ENCODE assay signal across 9 cellular contexts in the genomic region with DNA sequence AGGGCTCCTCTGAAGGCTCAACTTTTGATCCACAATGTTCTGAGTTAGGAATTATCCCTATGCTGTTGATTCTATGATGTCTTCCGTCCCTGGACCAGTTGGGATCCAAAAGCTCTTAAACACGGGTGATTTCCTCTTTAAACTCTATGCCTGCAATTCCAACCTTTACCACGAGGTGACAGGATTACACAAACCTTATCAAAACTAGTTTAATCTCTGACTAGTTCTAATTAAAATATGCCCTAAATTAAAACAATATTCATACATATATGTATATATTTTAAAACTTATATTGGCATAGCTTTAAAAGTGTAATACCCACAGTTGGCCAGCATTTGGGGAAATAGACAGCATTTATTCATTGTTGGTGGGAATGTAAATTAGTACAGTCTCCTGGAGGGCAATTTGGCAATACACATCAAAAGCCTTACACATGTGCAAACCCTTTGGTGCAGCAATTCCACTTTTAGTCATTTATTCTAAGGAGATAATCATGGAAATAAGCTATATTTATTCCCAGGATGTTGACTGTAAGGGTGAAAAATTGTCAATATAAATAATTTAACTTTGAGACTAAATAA. TPM values are rescaled to one million over a fixed set of nuclear protein-coding genes. Genes with fewer than 3 reads are reported as not detected.
DNase-seq lines count a peak whose midpoint lies in the region; ATAC-seq and TF ChIP-seq lines count a peak whose summit lies in the region.
"Had no signal": no experiment of that assay in that cellular context is flagged by ENCODE, and none has a peak within 500 bp of the region (broad histone marks: within the 10 kb centered on the region; RNA-seq: fewer than 3 reads in every experiment).

No MANE protein-coding gene starts in this region.

- no peak overlapping the region for H3K27ac ChIP-seq in thoracic aorta

- peak; percentile 61 for TF ChIP-seq CTCF in fibroblast of pulmonary artery (IDR thresholded peaks at IDR 0.05; ENCODE audit: low read length, missing control alignments)
- TF ChIP-seq CTCF in thoracic aorta (IDR thresholded peaks at IDR 0.05), result peak; percentile 54

- intact Hi-C loops in activated CD4-positive, alpha-beta T cell treated with anti-CD3 and anti-CD28 coated beads, Interleukin-2, amount 10 ng/mL, durations not matched to agents 24 days and 14 days (cut with micrococcal nuclease), result loop anchor here (10.0 kb wide), 1 partner anchor 1211 kb away; no protein-coding TSS in a partner anchor

- H3K27ac Mint-ChIP-seq in activated CD4-positive, alpha-beta T cell treated with anti-CD3 and anti-CD28 coated beads, Interleukin-2, amount 10 ng/mL, durations not matched to agents 7 days and 5 days, result no peak overlapping the region
- no peak overlapping the region for H3K27ac Mint-ChIP-seq in activated CD4-positive, alpha-beta T cell treated with anti-CD3 and anti-CD28 coated beads, Interleukin-2, amount 10 ng/mL, durations not matched to agents 24 days and 14 days
- H3K27ac Mint-ChIP-seq in activated naive CD4-positive, alpha-beta T cell treated with anti-CD3 and anti-CD28 coated beads, Interleukin-2, amount 10 ng/mL, durations not matched to agents 7 days and 5 days, result no peak overlapping the region
- H3K27ac Mint-ChIP-seq: effector memory CD8-positive, alpha-beta T cell had no signal

- H3K4me1 Mint-ChIP-seq in activated CD4-positive, alpha-beta T cell treated with anti-CD3 and anti-CD28 coated beads, Interleukin-2, amount 10 ng/mL, durations not matched to agents 7 days and 5 days, result peaks cover 4% of the 10 kb centered on the region
- H3K4me1 Mint-ChIP-seq in activated CD4-positive, alpha-beta T cell treated with anti-CD3 and anti-CD28 coated beads, Interleukin-2, amount 10 ng/mL, durations not matched to agents 24 days and 14 days, result peaks cover 4% of the 10 kb centered on the region
- peaks cover 7% of the 10 kb centered on the region for H3K4me1 Mint-ChIP-seq in activated naive CD4-positive, alpha-beta T cell treated with anti-CD3 and anti-CD28 coated beads, Interleukin-2, amount 10 ng/mL, durations not matched to agents 7 days and 5 days

- H3K9me3 ChIP-seq in thoracic aorta, result peaks cover 4% of the 10 kb centered on the region

- H3K9me3 Mint-ChIP-seq in activated CD4-positive, alpha-beta T cell treated with anti-CD3 and anti-CD28 coated beads, Interleukin-2, amount 10 ng/mL, durations not matched to agents 7 days and 5 days, result peaks cover 11% of the 10 kb centered on the region
- H3K9me3 Mint-ChIP-seq in activated CD4-positive, alpha-beta T cell treated with anti-CD3 and anti-CD28 coated beads, Interleukin-2, amount 10 ng/mL, durations not matched to agents 24 days and 14 days, result peaks cover 10% of the 10 kb centered on the region
- peaks cover 10% of the 10 kb centered on the region for H3K9me3 Mint-ChIP-seq in activated naive CD4-positive, alpha-beta T cell treated with anti-CD3 and anti-CD28 coated beads, Interleukin-2, amount 10 ng/mL, durations not matched to agents 7 days and 5 days

- no peaks in the 10 kb centered on the region for H3K36me3 Mint-ChIP-seq in activated CD4-positive, alpha-beta T cell treated with anti-CD3 and anti-CD28 coated beads, Interleukin-2, amount 10 ng/mL, durations not matched to agents 7 days and 5 days (ENCODE audit: low read depth)
- H3K36me3 Mint-ChIP-seq in activated CD4-positive, alpha-beta T cell treated with anti-CD3 and anti-CD28 coated beads, Interleukin-2, amount 10 ng/mL, durations not matched to agents 24 days and 14 days (ENCODE audit: low read depth), result no peaks in the 10 kb centered on the region
- H3K36me3 Mint-ChIP-seq in activated naive CD4-positive, alpha-beta T cell treated with anti-CD3 and anti-CD28 coated beads, Interleukin-2, amount 10 ng/mL, durations not matched to agents 7 days and 5 days, result no peaks in the 10 kb centered on the region

- DNase-seq in activated CD4-positive, alpha-beta T cell treated with anti-CD3 and anti-CD28 coated beads, Interleukin-2, amount 10 ng/mL, durations not matched to agents 7 days and 5 days, result peak; percentile 22
- no peak for DNase-seq in activated CD4-positive, alpha-beta T cell treated with anti-CD3 and anti-CD28 coated beads, Interleukin-2, amount 10 ng/mL, durations not matched to agents 24 days and 14 days
- DNase-seq in RKO (ENCODE audit: low spot score) (peak; percentile 12), fibroblast of pulmonary artery (ENCODE audit: low read depth) (peak; percentile 12), thoracic aorta (ENCODE audit: low spot score) (no peak), NK-92 (lab: John Stamatoyannopoulos, UW; ENCODE audit: unreplicated experiment) (no peak), T-helper 1 cell (no peak)
- DNase-seq in activated naive CD4-positive, alpha-beta T cell treated with anti-CD3 and anti-CD28 coated beads, Interleukin-2, amount 10 ng/mL, durations not matched to agents 7 days and 5 days, result no peak
- DNase-seq: effector memory CD8-positive, alpha-beta T cell had no signal

- H3K27me3 ChIP-seq in thoracic aorta (replicated peaks; ENCODE audit: insufficient read depth), result no peaks in the 10 kb centered on the region

- peaks cover 0 to 11% of the 10 kb centered on the region in 2 donors for H3K4me1 ChIP-seq in thoracic aorta (ENCODE audit: control insufficient read depth in 1 of 2, low read depth in 2 of 2)

- no peak overlapping the region for H3K4me3 ChIP-seq in fibroblast of pulmonary artery (replicated peaks; ENCODE audit: low read depth, low read length)
- no peak overlapping the region for H3K4me3 ChIP-seq in thoracic aorta

- POLR2A ChIA-PET in activated CD4-positive, alpha-beta T cell treated with anti-CD3 and anti-CD28 coated beads, Interleukin-2, amount 10 ng/mL, durations not matched to agents 7 days and 5 days (lab: Charles Lee), result no interaction called here

- H3K36me3 ChIP-seq in thoracic aorta, result no peaks in the 10 kb centered on the region

- peaks cover 9% of the 10 kb centered on the region for H3K27me3 Mint-ChIP-seq in activated CD4-positive, alpha-beta T cell treated with anti-CD3 and anti-CD28 coated beads, Interleukin-2, amount 10 ng/mL, durations not matched to agents 7 days and 5 days
- no peaks in the 10 kb centered on the region for H3K27me3 Mint-ChIP-seq in activated CD4-positive, alpha-beta T cell treated with anti-CD3 and anti-CD28 coated beads, Interleukin-2, amount 10 ng/mL, durations not matched to agents 24 days and 14 days
- peaks cover 39% of the 10 kb centered on the region for H3K27me3 Mint-ChIP-seq in activated naive CD4-positive, alpha-beta T cell treated with anti-CD3 and anti-CD28 coated beads, Interleukin-2, amount 10 ng/mL, durations not matched to agents 7 days and 5 days

- ATAC-seq in thoracic aorta (ENCODE audit: insufficient number of reproducible peaks, low FRiP score, low read depth), result no peak
- ATAC-seq: effector memory CD8-positive, alpha-beta T cell had no signal

- CTCF ChIA-PET in activated CD4-positive, alpha-beta T cell treated with anti-CD3 and anti-CD28 coated beads, Interleukin-2, amount 10 ng/mL, durations not matched to agents 7 days and 5 days (lab: Charles Lee), result interaction anchor here (1.5 kb wide), 1 partner anchor 12 kb away, joined by 4 read pairs; no protein-coding TSS in a partner anchor
- CTCF ChIA-PET in activated naive CD4-positive, alpha-beta T cell treated with anti-CD3 and anti-CD28 coated beads, Interleukin-2, amount 10 ng/mL, durations not matched to agents 7 days and 5 days (lab: Charles Lee), result interaction anchor here (0.9 to 1.5 kb wide), 4 partner anchors 18 to 268 kb away, joined by 3 to 5 read pairs (median 3); no protein-coding TSS in a partner anchor

- H3K4me3 Mint-ChIP-seq in activated CD4-positive, alpha-beta T cell treated with anti-CD3 and anti-CD28 coated beads, Interleukin-2, amount 10 ng/mL, durations not matched to agents 7 days and 5 days, result no peak overlapping the region
- no peak overlapping the region for H3K4me3 Mint-ChIP-seq in activated CD4-positive, alpha-beta T cell treated with anti-CD3 and anti-CD28 coated beads, Interleukin-2, amount 10 ng/mL, durations not matched to agents 24 days and 14 days
- no peak overlapping the region for H3K4me3 Mint-ChIP-seq in activated naive CD4-positive, alpha-beta T cell treated with anti-CD3 and anti-CD28 coated beads, Interleukin-2, amount 10 ng/mL, durations not matched to agents 7 days and 5 days
- H3K4me3 Mint-ChIP-seq: effector memory CD8-positive, alpha-beta T cell had no signal

RNA-seq across cellular contexts. Expression of a gene that starts 51.6 kb away (rescaled TPM):
- total RNA-seq in activated CD4-positive, alpha-beta T cell treated with anti-CD3 and anti-CD28 coated beads, Interleukin-2, amount 10 ng/mL, durations not matched to agents 7 days and 5 days, result 100 to 1,000 TPM; 126 to 138 TPM
- total RNA-seq in activated CD4-positive, alpha-beta T cell treated with anti-CD3 and anti-CD28 coated beads, Interleukin-2, amount 10 ng/mL, durations not matched to agents 24 days and 14 days, result 77.8 and 85.9 TPM in 2 replicates
- 10 to 100 TPM; 78.3 to 94.8 TPM for total RNA-seq in thoracic aorta

Comparison
In these comparisons a context has a peak if more than half of its experiments do, and no peak if none do; other contexts are left out.
1. DNase-seq: peak in activated CD4-positive, alpha-beta T cell treated with anti-CD3 and anti-CD28 coated beads, Interleukin-2, amount 10 ng/mL, durations not matched to agents 7 days and 5 days (single experiment), RKO (single experiment) and fibroblast of pulmonary artery (single experiment); none in activated CD4-positive, alpha-beta T cell treated with anti-CD3 and anti-CD28 coated beads, Interleukin-2, amount 10 ng/mL, durations not matched to agents 24 days and 14 days (single experiment), thoracic aorta (single experiment), NK-92 (single experiment), T-helper 1 cell (0 of 5) and activated naive CD4-positive, alpha-beta T cell treated with anti-CD3 and anti-CD28 coated beads, Interleukin-2, amount 10 ng/mL, durations not matched to agents 7 days and 5 days (single experiment).